19 cellular contexts compared by ENCODE assay signal in the genomic region with DNA sequence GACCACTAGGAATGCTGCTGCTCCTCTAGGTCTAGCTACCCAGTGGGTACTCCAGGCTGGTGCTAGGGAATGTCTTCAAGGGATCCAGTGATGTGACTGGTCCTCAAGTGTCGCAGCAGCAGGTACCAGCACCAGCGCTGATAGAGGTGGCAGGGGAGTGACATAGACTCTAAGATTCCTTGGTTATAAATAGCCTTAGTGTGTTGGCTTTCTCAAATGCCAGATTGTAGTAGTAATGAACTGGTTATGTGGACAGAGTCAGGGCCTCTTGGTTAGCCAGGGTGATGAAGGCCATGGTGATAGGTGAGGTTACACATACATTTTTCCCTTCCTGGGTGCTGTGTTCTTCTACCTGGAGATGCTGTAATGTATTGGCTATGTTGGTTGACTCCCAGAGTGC. TPM values are rescaled to one million over a fixed set of nuclear protein-coding genes. Genes with fewer than 3 reads are reported as not detected.
DNase-seq lines count a peak whose midpoint lies in the region; ATAC-seq, FAIRE-seq and TF ChIP-seq lines count a peak whose summit lies in the region.
"Had no signal": no experiment of that assay in that cellular context is flagged by ENCODE, and none has a peak within 500 bp of the region (broad histone marks: within the 10 kb centered on the region; RNA-seq: fewer than 3 reads in every experiment).

No MANE protein-coding gene starts in this region.

- peak overlapping the region; percentile 74 for H3K27ac Mint-ChIP-seq in HFFc6
- no peak overlapping the region for H3K27ac Mint-ChIP-seq in astrocyte (ENCODE audit: unreplicated experiment)
- H3K27ac Mint-ChIP-seq in nephron progenitor cell: peak overlapping the region; percentile 49
- H3K27ac Mint-ChIP-seq: CD14-positive monocyte, IgD-negative memory B cell had no signal

- H3K36me3 Mint-ChIP-seq in HFFc6 (ENCODE audit: low read depth): peaks cover 72% of the 10 kb centered on the region
- H3K36me3 Mint-ChIP-seq in astrocyte (ENCODE audit: low read depth, unreplicated experiment): peaks cover under 1% of the 10 kb centered on the region
- H3K36me3 Mint-ChIP-seq in nephron progenitor cell (ENCODE audit: low read depth): peaks cover 22% of the 10 kb centered on the region

- no peak overlapping the region for H3K4me2 ChIP-seq in astrocyte (ENCODE audit: low read length)

- no peaks in the 10 kb centered on the region for H3K36me3 ChIP-seq in astrocyte (ENCODE audit: insufficient read depth, low read length)
- H3K36me3 ChIP-seq in heart right ventricle: no peaks in the 10 kb centered on the region
- H3K36me3 ChIP-seq: SJSA1 had no signal

- peak in 7 of 8 donors; percentile 52 to 86 (median 84) for ATAC-seq in heart right ventricle

- 49 to 66% methylated on average over 2 of the region's 2 CpGs for WGBS in heart right ventricle, 2 donors

- H3K4me3 Mint-ChIP-seq in HFFc6: peak overlapping the region; percentile 51
- peak overlapping the region; percentile 9 for H3K4me3 Mint-ChIP-seq in astrocyte (ENCODE audit: unreplicated experiment)
- no peak overlapping the region for H3K4me3 Mint-ChIP-seq in nephron progenitor cell
- H3K4me3 Mint-ChIP-seq: CD14-positive monocyte, IgD-negative memory B cell had no signal

- no peak for DNase-seq in HFFc6
- no peak for DNase-seq in astrocyte (ENCODE audit: low read depth)
- DNase-seq in heart right ventricle: peak in 1 of 2 donors; percentile 11
- DNase-seq in nephron progenitor cell: no peak
- DNase-seq in central memory CD4-positive, alpha-beta T cell: no peak
- DNase-seq in putamen (ENCODE audit: low spot score): no peak
- no peak for DNase-seq in GM13976 (ENCODE audit: low spot score)
- DNase-seq in activated CD4-positive, CD25-positive, alpha-beta regulatory T cell treated with anti-CD3 and anti-CD28 coated beads, Interleukin-2, amount 50 U/mL, for 72 hours: no peak
- DNase-seq: DMS153, H7, NCI-H1105 treated with DMSO at 0.1 percent for 48 hours, NCI-H1694 treated with DMSO at 0.1 percent for 48 hours, NCI-H345, NCI-H526, RPMI8226 had no signal

- peaks cover 10% of the 10 kb centered on the region for H3K9me3 Mint-ChIP-seq in HFFc6
- H3K9me3 Mint-ChIP-seq in astrocyte (ENCODE audit: unreplicated experiment): peaks cover under 1% of the 10 kb centered on the region
- H3K9me3 Mint-ChIP-seq in nephron progenitor cell: peaks cover 23% of the 10 kb centered on the region

- in situ Hi-C loops in GM13976 (cut with MboI; ENCODE audit: low sequenced_read_pairs, unreplicated experiment): no loop called here

- H3K9me3 ChIP-seq in astrocyte (ENCODE audit: insufficient read depth, low read depth, low read length) (peaks cover 1% of the 10 kb centered on the region), heart right ventricle (peaks cover 0 to 50% (median 23%) of the 10 kb centered on the region in 11 donors)

- intact Hi-C loops in heart right ventricle (cut with DNase I): no loop called here

- no peak for FAIRE-seq in astrocyte (lab: Jason Lieb, UNC)

- peaks cover 24% of the 10 kb centered on the region for H3K4me1 ChIP-seq in astrocyte (ENCODE audit: insufficient read depth, low read length)
- peaks cover 8 to 42% (median 31%) of the 10 kb centered on the region in 9 donors for H3K4me1 ChIP-seq in heart right ventricle

- H3K4me1 Mint-ChIP-seq in HFFc6 (ENCODE audit: low read depth) (peaks cover 99% of the 10 kb centered on the region), astrocyte (ENCODE audit: low read depth, unreplicated experiment) (peaks cover 33% of the 10 kb centered on the region), nephron progenitor cell (peaks cover 10% of the 10 kb centered on the region)
- H3K4me1 Mint-ChIP-seq: CD14-positive monocyte had no signal

- no peak overlapping the region for H3K4me3 ChIP-seq in astrocyte (ENCODE audit: insufficient read depth, low read depth, low read length)
- H3K4me3 ChIP-seq in heart right ventricle: no peak overlapping the region
- H3K4me3 ChIP-seq: SJSA1 had no signal

- TF ChIP-seq CTCF in HFFc6 (IDR thresholded peaks at IDR 0.05): no peak
- no peak for TF ChIP-seq CTCF in astrocyte (IDR thresholded peaks at IDR 0.05; ENCODE audit: insufficient read depth, low read depth, low read length)
- no peak for TF ChIP-seq CTCF in heart right ventricle (IDR thresholded peaks at IDR 0.05)
- no peak for TF ChIP-seq CTCF in nephron progenitor cell (IDR thresholded peaks at IDR 0.05)
- TF ChIP-seq CTCF in GM13976 (IDR thresholded peaks at IDR 0.05; ENCODE audit: borderline replicate concordance, control extremely low read depth, extremely low read depth, insufficient read depth, missing control alignments): no peak

- H3K27ac ChIP-seq in astrocyte (ENCODE audit: low read depth, low read length) (no peak overlapping the region), heart right ventricle (peak overlapping the region in 4 of 10 donors; percentile 37 to 46 (median 42))
- H3K27ac ChIP-seq: SJSA1 had no signal

- no peak overlapping the region for H3K9ac ChIP-seq in astrocyte (ENCODE audit: low read length)

- H3K27me3 ChIP-seq in astrocyte (ENCODE audit: insufficient read depth, low read length) (no peaks in the 10 kb centered on the region), heart right ventricle (no peaks in the 10 kb centered on the region)
- H3K27me3 ChIP-seq: SJSA1 had no signal

- H3K27me3 Mint-ChIP-seq in HFFc6 (ENCODE audit: insufficient read depth): no peaks in the 10 kb centered on the region; the same call in 1 of the 2 replicates
- no peaks in the 10 kb centered on the region for H3K27me3 Mint-ChIP-seq in astrocyte (ENCODE audit: low read depth, unreplicated experiment)
- H3K27me3 Mint-ChIP-seq in nephron progenitor cell (ENCODE audit: low read depth, poor library complexity): peaks cover 3% of the 10 kb centered on the region

- H4K20me1 ChIP-seq in astrocyte (ENCODE audit: insufficient read depth, low read length): peaks cover 4% of the 10 kb centered on the region

- peaks cover 46% of the 10 kb centered on the region for H3K79me2 ChIP-seq in astrocyte (ENCODE audit: insufficient read depth, low read length)

- no peak overlapping the region for H2AFZ ChIP-seq in astrocyte (ENCODE audit: low read depth, low read length)

RNA-seq across cellular contexts. Expression of gene DCLK2, which starts 38.3 kb away (rescaled TPM):
- 10 to 100 TPM; 36.7 to 53.7 (median 38.4) TPM for total RNA-seq in HFFc6 (2021; fragmentation: NEBNext Ultra II Directional; extraction: Animal tissue kit (Norgen Biotek cat#: 25700))
- 6.2 and 6.9 TPM in 2 replicates for total RNA-seq in astrocyte
- total RNA-seq in heart right ventricle: 10 to 100 TPM; 10.5 to 33.4 (median 18.5) TPM
- polyA plus RNA-seq in heart right ventricle: 1 to 10 TPM; 4.1 to 7.3 TPM
- total RNA-seq: OCI-LY7 had no signal
- polyA plus RNA-seq: CD14-positive monocyte had no signal
